In genomic region chr13:80235131-80235530, GRCh38 we compare ENCODE assay signal across 10 cellular contexts.
DNase-seq lines count a peak whose midpoint lies in the region; ATAC-seq lines count a peak whose summit lies in the region.
"Had no signal": no experiment of that assay in that cellular context is flagged by ENCODE, and none has a peak within 500 bp of the region (broad histone marks: within the 10 kb centered on the region; RNA-seq: fewer than 3 reads in every experiment).

No MANE protein-coding gene starts in this region.

- DNase-seq in NCI-H2081 (lab: John Stamatoyannopoulos, UW) (peak; percentile 20 to 44), NCI-H2081 treated with DMSO at 0.1 percent for 48 hours (lab: John Stamatoyannopoulos, UW) (no peak), cerebellum (ENCODE audit: low spot score) (peak; percentile 13), GM19240 (ENCODE audit: insufficient read length, low spot score) (no peak)
- no peak for DNase-seq in activated CD4-positive, alpha-beta T cell treated with anti-CD3 and anti-CD28 coated beads, Interleukin-2, amount 50 U/mL, for 1 hour
- no peak for DNase-seq in activated CD4-positive, alpha-beta T cell treated with anti-CD3 and anti-CD28 coated beads for 48 hours
- DNase-seq: ACHN; activated CD4-positive, alpha-beta T cell treated with anti-CD3 and anti-CD28 coated beads, Interleukin-2, amount 50 U/mL, for 48 hours had no signal

- H3K27me3 ChIP-seq in skeletal muscle satellite cell (ENCODE audit: control insufficient read depth, insufficient read depth, low read length): no peaks in the 10 kb centered on the region

- H3K4me1 ChIP-seq in skeletal muscle satellite cell (ENCODE audit: control insufficient read depth, insufficient read depth, low read length): peaks cover 19% of the 10 kb centered on the region

- ATAC-seq in HG03457 (IDR thresholded peaks at IDR 0.05; ENCODE audit: unreplicated experiment): peak; percentile 75

- H3K4me2 ChIP-seq in skeletal muscle satellite cell (ENCODE audit: low read length): peak overlapping the region; percentile 25

- H3K36me3 ChIP-seq in skeletal muscle satellite cell (ENCODE audit: insufficient read depth, low read length): no peaks in the 10 kb centered on the region

- H3K4me3 ChIP-seq in skeletal muscle satellite cell (ENCODE audit: low read length): no peak overlapping the region

- H3K9ac ChIP-seq in skeletal muscle satellite cell (ENCODE audit: low read depth, low read length): no peak overlapping the region

- H3K9me3 ChIP-seq in skeletal muscle satellite cell (replicated peaks; ENCODE audit: low read length): no peaks in the 10 kb centered on the region

Comparison
In these comparisons a context has a peak if more than half of its experiments do, and no peak if none do; other contexts are left out.
1. DNase-seq: peak in NCI-H2081 (2 of 2) and cerebellum (single experiment); none in NCI-H2081 treated with DMSO at 0.1 percent for 48 hours (single experiment), activated CD4-positive, alpha-beta T cell treated with anti-CD3 and anti-CD28 coated beads, Interleukin-2, amount 50 U/mL, for 1 hour (single experiment), GM19240 (single experiment) and activated CD4-positive, alpha-beta T cell treated with anti-CD3 and anti-CD28 coated beads for 48 hours (single experiment).